Comparison of ENCODE assay signal across 1 cellular context in genomic region chr11:29025001-29025400, GRCh38.
TF ChIP-seq lines count a peak whose summit lies in the region.

No MANE protein-coding gene starts in this region.

TF ChIP-seq in IMR-90, 13 proteins besides CTCF, POLR2A, EP300 and RAD21 (continued from another document):
- TF ChIP-seq MAZ (IDR thresholded peaks at IDR 0.05; ENCODE audit: borderline replicate concordance, low read depth, low read length) (no peak), RCOR1 (IDR thresholded peaks at IDR 0.05; ENCODE audit: insufficient replicate concordance, low read length) (no peak), BHLHE40 (IDR thresholded peaks at IDR 0.05; ENCODE audit: low read depth, low read length) (no peak), SMC3 (IDR thresholded peaks at IDR 0.05; ENCODE audit: low read depth, low read length) (no peak), CEBPB (IDR thresholded peaks at IDR 0.05; ENCODE audit: low read depth, low read length) (no peak), ELK1 (IDR thresholded peaks at IDR 0.05; ENCODE audit: borderline replicate concordance, low read depth, low read length) (no peak), MAFK (IDR thresholded peaks at IDR 0.05; ENCODE audit: low read depth, low read length) (no peak)
